8 cellular contexts compared by ENCODE assay signal in genomic region chr21:44299458-44300261, GRCh38. TPM values are rescaled to one million over a fixed set of nuclear protein-coding genes. Genes with fewer than 3 reads are reported as not detected.
DNase-seq lines count a peak whose midpoint lies in the region; ATAC-seq and TF ChIP-seq lines count a peak whose summit lies in the region.

TSS of gene PFKL (plus strand) at chr21:44300053. CDS start at chr21:44300106, 53 bp downstream.

- POLR2A ChIA-PET in Caco-2 (lab: Charles Lee), result no interaction called here

- H3K9me3 Mint-ChIP-seq in Caco-2 (ENCODE audit: unreplicated experiment) (no peaks in the 10 kb centered on the region), osteocyte (ENCODE audit: unreplicated experiment) (no peaks in the 10 kb centered on the region), type B pancreatic cell (no peaks in the 10 kb centered on the region)
- H3K9me3 Mint-ChIP-seq in activated naive CD8-positive, alpha-beta T cell treated with anti-CD3 and anti-CD28 coated beads, Interleukin-2, amount 50 U/mL, for 24 hours, result no peaks in the 10 kb centered on the region

- DNase-seq in Caco-2 (peak; percentile 81 to 84), HT-29 (ENCODE audit: low spot score) (peak; percentile 25), SKM-1 treated with dmso at 0.1 percent for 144 hours (lab: John Stamatoyannopoulos, UW; ENCODE audit: unreplicated experiment) (peak; percentile 72), head of caudate nucleus (peak in 40 of 42 donors; percentile 33 to 84 (median 66)), osteocyte (ENCODE audit: extremely low spot score, unreplicated experiment) (no peak), type B pancreatic cell (ENCODE audit: extremely low spot score, unreplicated experiment) (no peak)
- peak; percentile 77 for DNase-seq in activated naive CD8-positive, alpha-beta T cell treated with anti-CD3 and anti-CD28 coated beads, Interleukin-2, amount 50 U/mL, for 24 hours

- BruUV-seq in Caco-2 (replicated peaks; lab: Mats Ljungman, UMichigan), result TSS peak; percentile 89

- H3K36me3 ChIP-seq in Caco-2 (ENCODE audit: control insufficient read depth, insufficient read depth, low read length), result peaks cover 2% of the 10 kb centered on the region; the same call in 1 of the 2 replicates

- TF ChIP-seq CTCF in Caco-2 (IDR thresholded peaks at IDR 0.05; ENCODE audit: insufficient read depth in 1 of 2, low read depth in 1 of 2, low read length in 1 of 2, severe bottlenecking in 1 of 2, unreplicated experiment in 1 of 2) (no peak), osteocyte (IDR thresholded peaks at IDR 0.05) (no peak), type B pancreatic cell (conservative IDR thresholded peaks at IDR 0.05) (no peak)

- intact Hi-C loops in Caco-2 (cut with micrococcal nuclease; ENCODE audit: unreplicated experiment), result no loop called here
- intact Hi-C loops in head of caudate nucleus (cut with DNase I), result no loop called here

- H3K4me3 ChIP-seq in Caco-2 (ENCODE audit: low read depth, low read length), result peak within 1 kb of the TSS; percentile 86

- H3K4me3 Mint-ChIP-seq in Caco-2 (ENCODE audit: unreplicated experiment) (peak within 1 kb of the TSS; percentile 74), osteocyte (ENCODE audit: unreplicated experiment) (peak within 1 kb of the TSS; percentile 81), type B pancreatic cell (peak within 1 kb of the TSS; percentile 93)
- H3K4me3 Mint-ChIP-seq in activated naive CD8-positive, alpha-beta T cell treated with anti-CD3 and anti-CD28 coated beads, Interleukin-2, amount 50 U/mL, for 24 hours, result peak within 1 kb of the TSS; percentile 85

- H3K4me1 Mint-ChIP-seq in Caco-2 (ENCODE audit: low read depth, unreplicated experiment) (peaks cover 10% of the 10 kb centered on the region), osteocyte (ENCODE audit: unreplicated experiment) (peaks cover 42% of the 10 kb centered on the region), type B pancreatic cell (ENCODE audit: unreplicated experiment) (peaks cover 18% of the 10 kb centered on the region)
- H3K4me1 Mint-ChIP-seq in activated naive CD8-positive, alpha-beta T cell treated with anti-CD3 and anti-CD28 coated beads, Interleukin-2, amount 50 U/mL, for 24 hours, result peaks cover 58% of the 10 kb centered on the region

- H3K9me3 ChIP-seq in Caco-2, result no peaks in the 10 kb centered on the region

- peak; percentile 15 for ATAC-seq in GM19468 (IDR thresholded peaks at IDR 0.05; ENCODE audit: extremely low read depth, unreplicated experiment)
- ATAC-seq in activated naive CD8-positive, alpha-beta T cell treated with anti-CD3 and anti-CD28 coated beads, Interleukin-2, amount 50 U/mL, for 24 hours, result peak; percentile 69

- H3K27ac Mint-ChIP-seq in Caco-2 (ENCODE audit: unreplicated experiment), result peak within 1 kb of the TSS; percentile 53
- peak within 1 kb of the TSS; percentile 93 for H3K27ac Mint-ChIP-seq in activated naive CD8-positive, alpha-beta T cell treated with anti-CD3 and anti-CD28 coated beads, Interleukin-2, amount 50 U/mL, for 24 hours
- H3K27ac Mint-ChIP-seq in osteocyte (ENCODE audit: unreplicated experiment), result peak within 1 kb of the TSS; percentile 79
- H3K27ac Mint-ChIP-seq in type B pancreatic cell, result peak within 1 kb of the TSS; percentile 93

- CTCF ChIA-PET in Caco-2 (lab: Charles Lee), result interaction anchor here (1.3 kb wide), 1 partner anchor 38 kb away, joined by 3 read pairs; no protein-coding TSS in a partner anchor

- no peaks in the 10 kb centered on the region for H3K36me3 Mint-ChIP-seq in Caco-2 (ENCODE audit: insufficient read depth, unreplicated experiment)
- H3K36me3 Mint-ChIP-seq in activated naive CD8-positive, alpha-beta T cell treated with anti-CD3 and anti-CD28 coated beads, Interleukin-2, amount 50 U/mL, for 24 hours (ENCODE audit: low read depth), result peaks cover 4% of the 10 kb centered on the region
- no peaks in the 10 kb centered on the region for H3K36me3 Mint-ChIP-seq in osteocyte (ENCODE audit: unreplicated experiment)
- no peaks in the 10 kb centered on the region for H3K36me3 Mint-ChIP-seq in type B pancreatic cell

- H3K27me3 Mint-ChIP-seq in Caco-2 (ENCODE audit: insufficient read depth, unreplicated experiment) (no peaks in the 10 kb centered on the region), osteocyte (ENCODE audit: unreplicated experiment) (no peaks in the 10 kb centered on the region), type B pancreatic cell (no peaks in the 10 kb centered on the region)
- no peaks in the 10 kb centered on the region for H3K27me3 Mint-ChIP-seq in activated naive CD8-positive, alpha-beta T cell treated with anti-CD3 and anti-CD28 coated beads, Interleukin-2, amount 50 U/mL, for 24 hours

- peaks cover 34% of the 10 kb centered on the region for H3K4me1 ChIP-seq in Caco-2

- H3K27me3 ChIP-seq in Caco-2 (replicated peaks; ENCODE audit: control insufficient read depth, insufficient read depth, low read length), result no peaks in the 10 kb centered on the region

RNA-seq across cellular contexts. Expression of gene PFKL, which starts in this region (rescaled TPM):
- 137 and 140 TPM in 2 replicates for total RNA-seq in Caco-2 (2022)
- total RNA-seq in HT-29 (2014; rRNA removed; shearing (Covaris generic)), result 142 and 154 TPM in 2 replicates
- 138 and 143 TPM in 2 replicates for total RNA-seq in osteocyte
- total RNA-seq in type B pancreatic cell (ENCODE audit: low replicate concordance), result 135 and 178 TPM in 2 replicates

Comparison
In these comparisons a context has a peak if more than half of its experiments do, and no peak if none do; other contexts are left out.
1. DNase-seq: peak in Caco-2 (2 of 2), HT-29 (single experiment), SKM-1 treated with dmso at 0.1 percent for 144 hours (single experiment), activated naive CD8-positive, alpha-beta T cell treated with anti-CD3 and anti-CD28 coated beads, Interleukin-2, amount 50 U/mL, for 24 hours (single experiment) and head of caudate nucleus (40 of 42); none in osteocyte (single experiment) and type B pancreatic cell (single experiment).
2. Peak in every context shown above with its lines, with median percentiles within 50 percentile points of each other: H3K27ac Mint-ChIP-seq and H3K4me3 Mint-ChIP-seq.